ENCODE assay signal across 8 cellular contexts in genomic region chr2:171893196-171893823, GRCh38. TPM values are rescaled to one million over a fixed set of nuclear protein-coding genes. Genes with fewer than 3 reads are reported as not detected.
DNase-seq lines count a peak whose midpoint lies in the region; ATAC-seq and TF ChIP-seq lines count a peak whose summit lies in the region.

No MANE protein-coding gene starts in this region.

- intact Hi-C loops in activated CD4-positive, alpha-beta T cell treated with anti-CD3 and anti-CD28 coated beads, Interleukin-2, amount 10 ng/mL, durations not matched to agents 24 days and 14 days (cut with micrococcal nuclease) = loop anchor here (1.0 to 10.0 kb wide), 3 partner anchors 11 to 661 kb away; partner anchors contain the start of genes DYNC1I2 and PDK1
- intact Hi-C loops in esophagus squamous epithelium (cut with DNase I) = no loop called here

- H3K27me3 Mint-ChIP-seq in activated CD4-positive, alpha-beta T cell treated with anti-CD3 and anti-CD28 coated beads, Interleukin-2, amount 10 ng/mL, durations not matched to agents 24 days and 14 days = peaks cover 2% of the 10 kb centered on the region
- no peaks in the 10 kb centered on the region for H3K27me3 Mint-ChIP-seq in osteocyte (ENCODE audit: unreplicated experiment)

- H3K4me3 ChIP-seq in esophagus squamous epithelium = peak overlapping the region; percentile 75 to 97 (median 84)

- 14 to 20% methylated on average over 7 of the region's 7 CpGs for WGBS in esophagus squamous epithelium, 2 donors

- peaks cover 31% of the 10 kb centered on the region for H3K36me3 Mint-ChIP-seq in activated CD4-positive, alpha-beta T cell treated with anti-CD3 and anti-CD28 coated beads, Interleukin-2, amount 10 ng/mL, durations not matched to agents 24 days and 14 days (ENCODE audit: low read depth)
- no peaks in the 10 kb centered on the region for H3K36me3 Mint-ChIP-seq in osteocyte (ENCODE audit: unreplicated experiment)

- no peak for TF ChIP-seq POLR2A in esophagus squamous epithelium (IDR thresholded peaks at IDR 0.05)

- H3K9me3 ChIP-seq in esophagus squamous epithelium = no peaks in the 10 kb centered on the region

- peak overlapping the region; percentile 84 to 94 (median 91) for H3K27ac ChIP-seq in esophagus squamous epithelium

- H3K27me3 ChIP-seq in esophagus squamous epithelium = no peaks in the 10 kb centered on the region

- peaks cover 0 to 17% (median 0%) of the 10 kb centered on the region in 3 donors for H3K36me3 ChIP-seq in esophagus squamous epithelium

- peaks cover 5% of the 10 kb centered on the region for H3K9me3 Mint-ChIP-seq in activated CD4-positive, alpha-beta T cell treated with anti-CD3 and anti-CD28 coated beads, Interleukin-2, amount 10 ng/mL, durations not matched to agents 24 days and 14 days
- H3K9me3 Mint-ChIP-seq in osteocyte (ENCODE audit: unreplicated experiment) = no peaks in the 10 kb centered on the region

- peak overlapping the region; percentile 95 for H3K4me3 Mint-ChIP-seq in activated CD4-positive, alpha-beta T cell treated with anti-CD3 and anti-CD28 coated beads, Interleukin-2, amount 10 ng/mL, durations not matched to agents 24 days and 14 days
- peak overlapping the region; percentile 92 for H3K4me3 Mint-ChIP-seq in osteocyte (ENCODE audit: unreplicated experiment)

- DNase-seq in activated CD4-positive, alpha-beta T cell treated with anti-CD3 and anti-CD28 coated beads, Interleukin-2, amount 10 ng/mL, durations not matched to agents 24 days and 14 days = no peak
- no peak for DNase-seq in activated CD4-positive, alpha-beta T cell treated with anti-CD3 and anti-CD28 coated beads for 1 hour
- DNase-seq in RKO (ENCODE audit: low spot score) (peak; percentile 38), esophagus squamous epithelium (lab: John Stamatoyannopoulos, UW) (no peak), osteocyte (ENCODE audit: extremely low spot score, unreplicated experiment) (no peak), kidney glomerular epithelial cell (lab: John Stamatoyannopoulos, UW) (no peak), retina (no peak)

- TF ChIP-seq CTCF in esophagus squamous epithelium (IDR thresholded peaks at IDR 0.05) (no peak), osteocyte (IDR thresholded peaks at IDR 0.05) (no peak)

- H3K27ac Mint-ChIP-seq in activated CD4-positive, alpha-beta T cell treated with anti-CD3 and anti-CD28 coated beads, Interleukin-2, amount 10 ng/mL, durations not matched to agents 24 days and 14 days = peak overlapping the region; percentile 92
- peak overlapping the region; percentile 61 for H3K27ac Mint-ChIP-seq in osteocyte (ENCODE audit: unreplicated experiment)

- H3K4me1 Mint-ChIP-seq in activated CD4-positive, alpha-beta T cell treated with anti-CD3 and anti-CD28 coated beads, Interleukin-2, amount 10 ng/mL, durations not matched to agents 24 days and 14 days = peaks cover 42% of the 10 kb centered on the region
- peaks cover 50% of the 10 kb centered on the region for H3K4me1 Mint-ChIP-seq in osteocyte (ENCODE audit: unreplicated experiment)

- H3K4me1 ChIP-seq in esophagus squamous epithelium = peaks cover 7 to 34% (median 24%) of the 10 kb centered on the region in 3 donors

- no peak for ATAC-seq in GM19395 (IDR thresholded peaks at IDR 0.05; ENCODE audit: unreplicated experiment)

RNA-seq across cellular contexts. Expression of gene SLC25A12, which starts 0.7 kb away (rescaled TPM):
- total RNA-seq in activated CD4-positive, alpha-beta T cell treated with anti-CD3 and anti-CD28 coated beads, Interleukin-2, amount 10 ng/mL, durations not matched to agents 24 days and 14 days = 30.9 and 34.3 TPM in 2 replicates
- 10 to 100 TPM; 12.0 to 31.1 (median 22.1) TPM for total RNA-seq in esophagus squamous epithelium
- total RNA-seq in osteocyte = 16.5 and 18.7 TPM in 2 replicates

RNA-seq across cellular contexts. Expression of gene HAT1, which starts 29.0 kb away (rescaled TPM):
- 74.6 and 77.1 TPM in 2 replicates for total RNA-seq in activated CD4-positive, alpha-beta T cell treated with anti-CD3 and anti-CD28 coated beads, Interleukin-2, amount 10 ng/mL, durations not matched to agents 24 days and 14 days
- total RNA-seq in esophagus squamous epithelium (10 to 100 TPM; 18.7 to 37.2 (median 28.9) TPM), osteocyte (44.6 and 45.7 TPM in 2 replicates)
